In genomic region chr3:38021196-38021595, GRCh38 we compare ENCODE assay signal across 24 cellular contexts. TPM values are rescaled to one million over a fixed set of nuclear protein-coding genes. Genes with fewer than 3 reads are reported as not detected.
"Had no signal": no experiment of that assay in that cellular context is flagged by ENCODE, and none has a peak within 500 bp of the region (broad histone marks: within the 10 kb centered on the region; RNA-seq: fewer than 3 reads in every experiment).

No MANE protein-coding gene starts in this region.

- H3K9me3 Mint-ChIP-seq: activated naive CD4-positive, alpha-beta T cell treated with anti-CD3 and anti-CD28 coated beads, Interleukin-2, amount 10 ng/mL, durations not matched to agents 7 days and 5 days; immature natural killer cell; T-helper 2 cell treated with Interferon-gamma antibody and Interleukin-4, amounts not matched to agents 5 μg/mL and 100 μg/mL, for 36 hours; WTC11 had no signal

- FAIRE-seq: endothelial cell of umbilical vein, TTC549 had no signal

- H3K27me3 Mint-ChIP-seq: activated CD4-positive, alpha-beta memory T cell treated with anti-CD3 and anti-CD28 coated beads for 36 hours; activated CD4-positive, alpha-beta T cell treated with anti-CD3 and anti-CD28 coated beads for 36 hours; activated naive CD4-positive, alpha-beta T cell treated with anti-CD3 and anti-CD28 coated beads, Interleukin-2, amount 10 ng/mL, durations not matched to agents 7 days and 5 days; stimulated activated naive CD8-positive, alpha-beta T cell treated with anti-CD3 and anti-CD28 coated beads, Interleukin-15, amount 100 ng/mL, for 72 hours had no signal

- H3K27ac Mint-ChIP-seq: activated CD4-positive, alpha-beta memory T cell treated with anti-CD3 and anti-CD28 coated beads for 36 hours; activated CD4-positive, alpha-beta T cell treated with anti-CD3 and anti-CD28 coated beads for 36 hours; activated naive CD4-positive, alpha-beta T cell treated with anti-CD3 and anti-CD28 coated beads, Interleukin-2, amount 10 ng/mL, durations not matched to agents 7 days and 5 days; WTC11 had no signal

- H3K36me3 ChIP-seq: prostate gland had no signal

- H3K27me3 ChIP-seq: ascending aorta, breast epithelium, esophagus muscularis mucosa, heart right ventricle, right atrium auricular region, suprapubic skin had no signal

- H3K27ac ChIP-seq: esophagus muscularis mucosa, heart right ventricle, prostate gland, right atrium auricular region, suprapubic skin had no signal

- H3K9me3 ChIP-seq: ascending aorta, prostate gland, right atrium auricular region, suprapubic skin had no signal

- ATAC-seq: activated CD4-positive, alpha-beta T cell treated with anti-CD3 and anti-CD28 coated beads for 36 hours; heart right ventricle; stimulated activated naive CD8-positive, alpha-beta T cell treated with anti-CD3 and anti-CD28 coated beads, Interleukin-15, amount 100 ng/mL, for 72 hours; WTC11 had no signal

- H3K4me3 Mint-ChIP-seq: activated CD4-positive, alpha-beta memory T cell treated with anti-CD3 and anti-CD28 coated beads for 36 hours; activated CD4-positive, alpha-beta T cell treated with anti-CD3 and anti-CD28 coated beads for 36 hours; activated naive CD4-positive, alpha-beta T cell treated with anti-CD3 and anti-CD28 coated beads, Interleukin-2, amount 10 ng/mL, durations not matched to agents 7 days and 5 days; immature natural killer cell; stimulated activated naive CD8-positive, alpha-beta T cell treated with anti-CD3 and anti-CD28 coated beads, Interleukin-15, amount 100 ng/mL, for 72 hours; T-helper 2 cell treated with Interferon-gamma antibody and Interleukin-4, amounts not matched to agents 5 μg/mL and 100 μg/mL, for 36 hours; WTC11 had no signal

- H3K4me1 ChIP-seq: prostate gland had no signal

- DNase-seq: activated CD4-positive, alpha-beta T cell treated with anti-CD3 and anti-CD28 coated beads for 36 hours; activated naive CD4-positive, alpha-beta T cell treated with anti-CD3 and anti-CD28 coated beads, Interleukin-2, amount 10 ng/mL, durations not matched to agents 7 days and 5 days; activated T-cell treated with anti-CD3 and anti-CD28 coated beads, Interleukin-2, amount 50 U/mL, for 1 hour; effector CD4-positive, alpha-beta T cell; heart right ventricle; immature natural killer cell; stimulated activated CD4-positive, alpha-beta T cell treated with anti-CD3 and anti-CD28 coated beads, Interleukin-15, amount 100 ng/mL, for 24 hours; stimulated activated CD4-positive, alpha-beta T cell treated with anti-CD3 and anti-CD28 coated beads, Interleukin-2, amount 100 ng/mL, for 48 hours; stimulated activated naive CD8-positive, alpha-beta T cell treated with anti-CD3 and anti-CD28 coated beads, Interleukin-15, amount 100 ng/mL, for 72 hours; SW 1271; trophoblast cell had no signal

- H3K4me3 ChIP-seq: ascending aorta, breast epithelium, esophagus muscularis mucosa, heart right ventricle, prostate gland, right atrium auricular region, skin epidermis, suprapubic skin had no signal

RNA-seq across cellular contexts. Expression of gene DLEC1, which starts 17.8 kb away (rescaled TPM):
- total RNA-seq: endothelial cell of umbilical vein had no signal
- polyA plus RNA-seq: endothelial cell of umbilical vein had no signal

RNA-seq across cellular contexts. Expression of gene VILL, which starts 30.6 kb away (rescaled TPM):
- polyA plus RNA-seq: neural cell had no signal
